1 cellular context compared by ENCODE assay signal in genomic region chr2:44098050-44098449, GRCh38.
TF ChIP-seq lines count a peak whose summit lies in the region.

No MANE protein-coding gene starts in this region.

TF ChIP-seq in A549, 52 proteins besides CTCF, POLR2A, EP300 and RAD21 (continued from another document):
- TF ChIP-seq HMGXB4 (CRISPR knock-in tag; IDR thresholded peaks at IDR 0.05; ENCODE audit: borderline replicate concordance) (no peak), ZFP36 (IDR thresholded peaks at IDR 0.05; ENCODE audit: borderline replicate concordance, partially characterized antibody) (no peak), SMC3 (IDR thresholded peaks at IDR 0.05) (no peak), TFCP2L1 (CRISPR knock-in tag; IDR thresholded peaks at IDR 0.05) (no peak), NPAS2 (CRISPR knock-in tag; IDR thresholded peaks at IDR 0.05; ENCODE audit: borderline replicate concordance) (no peak)
- TF ChIP-seq, protein P1, sequence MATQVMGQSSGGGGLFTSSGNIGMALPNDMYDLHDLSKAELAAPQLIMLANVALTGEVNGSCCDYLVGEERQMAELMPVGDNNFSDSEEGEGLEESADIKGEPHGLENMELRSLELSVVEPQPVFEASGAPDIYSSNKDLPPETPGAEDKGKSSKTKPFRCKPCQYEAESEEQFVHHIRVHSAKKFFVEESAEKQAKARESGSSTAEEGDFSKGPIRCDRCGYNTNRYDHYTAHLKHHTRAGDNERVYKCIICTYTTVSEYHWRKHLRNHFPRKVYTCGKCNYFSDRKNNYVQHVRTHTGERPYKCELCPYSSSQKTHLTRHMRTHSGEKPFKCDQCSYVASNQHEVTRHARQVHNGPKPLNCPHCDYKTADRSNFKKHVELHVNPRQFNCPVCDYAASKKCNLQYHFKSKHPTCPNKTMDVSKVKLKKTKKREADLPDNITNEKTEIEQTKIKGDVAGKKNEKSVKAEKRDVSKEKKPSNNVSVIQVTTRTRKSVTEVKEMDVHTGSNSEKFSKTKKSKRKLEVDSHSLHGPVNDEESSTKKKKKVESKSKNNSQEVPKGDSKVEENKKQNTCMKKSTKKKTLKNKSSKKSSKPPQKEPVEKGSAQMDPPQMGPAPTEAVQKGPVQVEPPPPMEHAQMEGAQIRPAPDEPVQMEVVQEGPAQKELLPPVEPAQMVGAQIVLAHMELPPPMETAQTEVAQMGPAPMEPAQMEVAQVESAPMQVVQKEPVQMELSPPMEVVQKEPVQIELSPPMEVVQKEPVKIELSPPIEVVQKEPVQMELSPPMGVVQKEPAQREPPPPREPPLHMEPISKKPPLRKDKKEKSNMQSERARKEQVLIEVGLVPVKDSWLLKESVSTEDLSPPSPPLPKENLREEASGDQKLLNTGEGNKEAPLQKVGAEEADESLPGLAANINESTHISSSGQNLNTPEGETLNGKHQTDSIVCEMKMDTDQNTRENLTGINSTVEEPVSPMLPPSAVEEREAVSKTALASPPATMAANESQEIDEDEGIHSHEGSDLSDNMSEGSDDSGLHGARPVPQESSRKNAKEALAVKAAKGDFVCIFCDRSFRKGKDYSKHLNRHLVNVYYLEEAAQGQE (IDR thresholded peaks at IDR 0.05), result no peak
